ENCODE assay signal across 2 cellular contexts in the genomic region with DNA sequence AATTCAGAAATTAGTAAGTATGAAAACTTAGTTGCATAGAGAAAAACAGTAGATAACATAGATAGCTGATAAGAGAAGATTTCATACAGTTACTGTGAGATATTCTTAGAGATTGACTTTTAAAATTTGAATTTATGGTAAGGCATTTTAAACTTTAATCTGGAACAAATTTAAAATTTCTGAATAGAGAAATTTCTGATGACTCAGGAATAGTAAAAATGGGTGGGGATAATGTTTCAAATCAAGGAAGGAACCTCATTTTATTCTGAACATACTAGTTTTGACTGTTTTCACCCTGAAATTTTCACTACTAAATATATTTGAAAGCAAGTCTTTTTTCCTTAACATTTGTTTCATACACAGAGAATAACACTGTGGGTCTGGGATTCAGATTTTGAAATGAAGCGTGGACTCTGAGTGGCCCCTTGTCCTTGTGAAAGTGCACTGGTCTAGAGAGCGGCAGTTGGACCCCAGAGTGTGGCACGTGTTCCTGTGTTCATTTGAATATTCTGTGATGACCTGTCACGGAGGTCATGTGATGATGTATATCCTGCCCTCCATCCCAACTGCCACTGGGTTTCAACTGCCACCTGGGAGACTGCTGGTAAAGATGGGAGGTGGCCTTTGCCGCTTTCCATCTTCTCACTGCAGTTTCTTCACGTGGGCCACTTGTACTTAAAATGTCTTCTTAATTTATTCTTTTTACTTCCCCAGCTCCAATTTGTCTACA.
TF ChIP-seq lines count a peak whose summit lies in the region.

No MANE protein-coding gene starts in this region.

TF ChIP-seq in IMR-90, 13 proteins besides CTCF, POLR2A, EP300 and RAD21:
- TF ChIP-seq, protein P1, sequence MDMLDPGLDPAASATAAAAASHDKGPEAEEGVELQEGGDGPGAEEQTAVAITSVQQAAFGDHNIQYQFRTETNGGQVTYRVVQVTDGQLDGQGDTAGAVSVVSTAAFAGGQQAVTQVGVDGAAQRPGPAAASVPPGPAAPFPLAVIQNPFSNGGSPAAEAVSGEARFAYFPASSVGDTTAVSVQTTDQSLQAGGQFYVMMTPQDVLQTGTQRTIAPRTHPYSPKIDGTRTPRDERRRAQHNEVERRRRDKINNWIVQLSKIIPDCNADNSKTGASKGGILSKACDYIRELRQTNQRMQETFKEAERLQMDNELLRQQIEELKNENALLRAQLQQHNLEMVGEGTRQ (IDR thresholded peaks at IDR 0.05; ENCODE audit: low read depth, low read length) = no peak
- no peak for TF ChIP-seq RCOR1 (IDR thresholded peaks at IDR 0.05; ENCODE audit: insufficient replicate concordance, low read length)
- no peak for TF ChIP-seq SMC3 (IDR thresholded peaks at IDR 0.05; ENCODE audit: low read depth, low read length)
- no peak for TF ChIP-seq MXI1 (IDR thresholded peaks at IDR 0.05; ENCODE audit: borderline replicate concordance, low read depth, low read length)
- TF ChIP-seq, protein P2, sequence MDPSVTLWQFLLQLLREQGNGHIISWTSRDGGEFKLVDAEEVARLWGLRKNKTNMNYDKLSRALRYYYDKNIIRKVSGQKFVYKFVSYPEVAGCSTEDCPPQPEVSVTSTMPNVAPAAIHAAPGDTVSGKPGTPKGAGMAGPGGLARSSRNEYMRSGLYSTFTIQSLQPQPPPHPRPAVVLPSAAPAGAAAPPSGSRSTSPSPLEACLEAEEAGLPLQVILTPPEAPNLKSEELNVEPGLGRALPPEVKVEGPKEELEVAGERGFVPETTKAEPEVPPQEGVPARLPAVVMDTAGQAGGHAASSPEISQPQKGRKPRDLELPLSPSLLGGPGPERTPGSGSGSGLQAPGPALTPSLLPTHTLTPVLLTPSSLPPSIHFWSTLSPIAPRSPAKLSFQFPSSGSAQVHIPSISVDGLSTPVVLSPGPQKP (IDR thresholded peaks at IDR 0.05; ENCODE audit: borderline replicate concordance, low read depth, low read length) = no peak
- no peak for TF ChIP-seq NFE2L2 (IDR thresholded peaks at IDR 0.05; ENCODE audit: low read depth, low read length)
- TF ChIP-seq MAFK (IDR thresholded peaks at IDR 0.05; ENCODE audit: low read depth, low read length) = peak; percentile 27; the same call in 1 of the 2 replicates

TF ChIP-seq in K562, 482 proteins besides CTCF, POLR2A, EP300 and RAD21:
- TF ChIP-seq MAFG (tag; conservative IDR thresholded peaks at IDR 0.05) (peak; percentile 47), MYC (IDR thresholded peaks at IDR 0.05; ENCODE audit: low read depth, low read length) (no peak), MYC (CRISPR knock-in tag; IDR thresholded peaks at IDR 0.05; ENCODE audit: borderline replicate concordance, low read depth) (no peak), ZBTB17 (CRISPR knock-in tag; IDR thresholded peaks at IDR 0.05) (no peak), TCF7L2 (IDR thresholded peaks at IDR 0.05; ENCODE audit: low read depth, low read length) (no peak), L3MBTL2 (IDR thresholded peaks at IDR 0.05) (peak; percentile 29; the same call in 1 of the 2 replicates), ATF1 (CRISPR knock-in tag; IDR thresholded peaks at IDR 0.05) (no peak), ATF1 (tag; IDR thresholded peaks at IDR 0.05) (no peak), SMAD3 (CRISPR knock-in tag; conservative IDR thresholded peaks at IDR 0.05) (no peak), HDGF (IDR thresholded peaks at IDR 0.05) (no peak), C11orf30 (IDR thresholded peaks at IDR 0.05; ENCODE audit: low read depth) (peak; percentile 54), FOXM1 (IDR thresholded peaks at IDR 0.05; ENCODE audit: low read depth) (peak; percentile 74), FOXM1 (CRISPR knock-in tag; IDR thresholded peaks at IDR 0.05; ENCODE audit: low read depth) (no peak), MYBL2 (IDR thresholded peaks at IDR 0.05; ENCODE audit: low read depth) (peak; percentile 56), MYBL2 (CRISPR knock-in tag; IDR thresholded peaks at IDR 0.05; ENCODE audit: borderline replicate concordance) (no peak), ZNF316 (IDR thresholded peaks at IDR 0.05) (peak; percentile 77), ERF (CRISPR knock-in tag; IDR thresholded peaks at IDR 0.05) (no peak), DDX20 (tag; IDR thresholded peaks at IDR 0.05; ENCODE audit: low read depth) (no peak), POLR2G (IDR thresholded peaks at IDR 0.05; ENCODE audit: low read depth, low read length) (no peak), GATAD2A (IDR thresholded peaks at IDR 0.05) (no peak), RHOXF2B (CRISPR knock-in tag; conservative IDR thresholded peaks at IDR 0.05) (no peak), ZNF12 (CRISPR knock-in tag; IDR thresholded peaks at IDR 0.05) (no peak)
- TF ChIP-seq, protein P3, sequence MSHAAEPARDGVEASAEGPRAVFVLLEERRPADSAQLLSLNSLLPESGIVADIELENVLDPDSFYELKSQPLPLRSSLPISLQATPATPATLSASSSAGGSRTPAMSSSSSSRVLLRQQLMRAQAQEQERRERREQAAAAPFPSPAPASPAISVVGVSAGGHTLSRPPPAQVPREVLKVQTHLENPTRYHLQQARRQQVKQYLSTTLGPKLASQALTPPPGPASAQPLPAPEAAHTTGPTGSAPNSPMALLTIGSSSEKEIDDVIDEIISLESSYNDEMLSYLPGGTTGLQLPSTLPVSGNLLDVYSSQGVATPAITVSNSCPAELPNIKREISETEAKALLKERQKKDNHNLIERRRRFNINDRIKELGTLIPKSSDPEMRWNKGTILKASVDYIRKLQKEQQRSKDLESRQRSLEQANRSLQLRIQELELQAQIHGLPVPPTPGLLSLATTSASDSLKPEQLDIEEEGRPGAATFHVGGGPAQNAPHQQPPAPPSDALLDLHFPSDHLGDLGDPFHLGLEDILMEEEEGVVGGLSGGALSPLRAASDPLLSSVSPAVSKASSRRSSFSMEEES (CRISPR knock-in tag; IDR thresholded peaks at IDR 0.05) = peak; percentile 40; the same call in 1 of the 2 replicates
- TF ChIP-seq, protein P4, sequence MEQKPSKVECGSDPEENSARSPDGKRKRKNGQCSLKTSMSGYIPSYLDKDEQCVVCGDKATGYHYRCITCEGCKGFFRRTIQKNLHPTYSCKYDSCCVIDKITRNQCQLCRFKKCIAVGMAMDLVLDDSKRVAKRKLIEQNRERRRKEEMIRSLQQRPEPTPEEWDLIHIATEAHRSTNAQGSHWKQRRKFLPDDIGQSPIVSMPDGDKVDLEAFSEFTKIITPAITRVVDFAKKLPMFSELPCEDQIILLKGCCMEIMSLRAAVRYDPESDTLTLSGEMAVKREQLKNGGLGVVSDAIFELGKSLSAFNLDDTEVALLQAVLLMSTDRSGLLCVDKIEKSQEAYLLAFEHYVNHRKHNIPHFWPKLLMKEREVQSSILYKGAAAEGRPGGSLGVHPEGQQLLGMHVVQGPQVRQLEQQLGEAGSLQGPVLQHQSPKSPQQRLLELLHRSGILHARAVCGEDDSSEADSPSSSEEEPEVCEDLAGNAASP (IDR thresholded peaks at IDR 0.05) = no peak
- TF ChIP-seq, protein P5, sequence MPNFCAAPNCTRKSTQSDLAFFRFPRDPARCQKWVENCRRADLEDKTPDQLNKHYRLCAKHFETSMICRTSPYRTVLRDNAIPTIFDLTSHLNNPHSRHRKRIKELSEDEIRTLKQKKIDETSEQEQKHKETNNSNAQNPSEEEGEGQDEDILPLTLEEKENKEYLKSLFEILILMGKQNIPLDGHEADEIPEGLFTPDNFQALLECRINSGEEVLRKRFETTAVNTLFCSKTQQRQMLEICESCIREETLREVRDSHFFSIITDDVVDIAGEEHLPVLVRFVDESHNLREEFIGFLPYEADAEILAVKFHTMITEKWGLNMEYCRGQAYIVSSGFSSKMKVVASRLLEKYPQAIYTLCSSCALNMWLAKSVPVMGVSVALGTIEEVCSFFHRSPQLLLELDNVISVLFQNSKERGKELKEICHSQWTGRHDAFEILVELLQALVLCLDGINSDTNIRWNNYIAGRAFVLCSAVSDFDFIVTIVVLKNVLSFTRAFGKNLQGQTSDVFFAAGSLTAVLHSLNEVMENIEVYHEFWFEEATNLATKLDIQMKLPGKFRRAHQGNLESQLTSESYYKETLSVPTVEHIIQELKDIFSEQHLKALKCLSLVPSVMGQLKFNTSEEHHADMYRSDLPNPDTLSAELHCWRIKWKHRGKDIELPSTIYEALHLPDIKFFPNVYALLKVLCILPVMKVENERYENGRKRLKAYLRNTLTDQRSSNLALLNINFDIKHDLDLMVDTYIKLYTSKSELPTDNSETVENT (CRISPR knock-in tag; IDR thresholded peaks at IDR 0.05) = no peak
- TF ChIP-seq, protein P1 (CRISPR knock-in tag; IDR thresholded peaks at IDR 0.05) = 0 out of 2 replicates have a peak, but pooled peaks have one; percentile 22
- TF ChIP-seq, protein P6, sequence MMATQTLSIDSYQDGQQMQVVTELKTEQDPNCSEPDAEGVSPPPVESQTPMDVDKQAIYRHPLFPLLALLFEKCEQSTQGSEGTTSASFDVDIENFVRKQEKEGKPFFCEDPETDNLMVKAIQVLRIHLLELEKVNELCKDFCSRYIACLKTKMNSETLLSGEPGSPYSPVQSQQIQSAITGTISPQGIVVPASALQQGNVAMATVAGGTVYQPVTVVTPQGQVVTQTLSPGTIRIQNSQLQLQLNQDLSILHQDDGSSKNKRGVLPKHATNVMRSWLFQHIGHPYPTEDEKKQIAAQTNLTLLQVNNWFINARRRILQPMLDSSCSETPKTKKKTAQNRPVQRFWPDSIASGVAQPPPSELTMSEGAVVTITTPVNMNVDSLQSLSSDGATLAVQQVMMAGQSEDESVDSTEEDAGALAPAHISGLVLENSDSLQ (IDR thresholded peaks at IDR 0.05) = peak; percentile 40; the same call in 1 of the 2 replicates
- TF ChIP-seq, protein P7, sequence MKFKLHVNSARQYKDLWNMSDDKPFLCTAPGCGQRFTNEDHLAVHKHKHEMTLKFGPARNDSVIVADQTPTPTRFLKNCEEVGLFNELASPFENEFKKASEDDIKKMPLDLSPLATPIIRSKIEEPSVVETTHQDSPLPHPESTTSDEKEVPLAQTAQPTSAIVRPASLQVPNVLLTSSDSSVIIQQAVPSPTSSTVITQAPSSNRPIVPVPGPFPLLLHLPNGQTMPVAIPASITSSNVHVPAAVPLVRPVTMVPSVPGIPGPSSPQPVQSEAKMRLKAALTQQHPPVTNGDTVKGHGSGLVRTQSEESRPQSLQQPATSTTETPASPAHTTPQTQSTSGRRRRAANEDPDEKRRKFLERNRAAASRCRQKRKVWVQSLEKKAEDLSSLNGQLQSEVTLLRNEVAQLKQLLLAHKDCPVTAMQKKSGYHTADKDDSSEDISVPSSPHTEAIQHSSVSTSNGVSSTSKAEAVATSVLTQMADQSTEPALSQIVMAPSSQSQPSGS (CRISPR knock-in tag; IDR thresholded peaks at IDR 0.05) = no peak
- TF ChIP-seq, protein P8, sequence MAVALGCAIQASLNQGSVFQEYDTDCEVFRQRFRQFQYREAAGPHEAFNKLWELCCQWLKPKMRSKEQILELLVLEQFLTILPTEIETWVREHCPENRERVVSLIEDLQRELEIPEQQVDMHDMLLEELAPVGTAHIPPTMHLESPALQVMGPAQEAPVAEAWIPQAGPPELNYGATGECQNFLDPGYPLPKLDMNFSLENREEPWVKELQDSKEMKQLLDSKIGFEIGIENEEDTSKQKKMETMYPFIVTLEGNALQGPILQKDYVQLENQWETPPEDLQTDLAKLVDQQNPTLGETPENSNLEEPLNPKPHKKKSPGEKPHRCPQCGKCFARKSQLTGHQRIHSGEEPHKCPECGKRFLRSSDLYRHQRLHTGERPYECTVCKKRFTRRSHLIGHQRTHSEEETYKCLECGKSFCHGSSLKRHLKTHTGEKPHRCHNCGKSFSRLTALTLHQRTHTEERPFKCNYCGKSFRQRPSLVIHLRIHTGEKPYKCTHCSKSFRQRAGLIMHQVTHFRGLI (CRISPR knock-in tag; IDR thresholded peaks at IDR 0.05) = no peak
